ENCODE assay signal across 10 cellular contexts in genomic region chr2:54015809-54016703, GRCh38. TPM values are rescaled to one million over a fixed set of nuclear protein-coding genes. Genes with fewer than 3 reads are reported as not detected.
DNase-seq lines count a peak whose midpoint lies in the region; ATAC-seq lines count a peak whose summit lies in the region.
"Had no signal": no experiment of that assay in that cellular context is flagged by ENCODE, and none has a peak within 500 bp of the region (broad histone marks: within the 10 kb centered on the region; RNA-seq: fewer than 3 reads in every experiment).

No MANE protein-coding gene starts in this region.

- ATAC-seq in HG02852 (IDR thresholded peaks at IDR 0.05; ENCODE audit: unreplicated experiment) (no peak), GM21619 (IDR thresholded peaks at IDR 0.05; ENCODE audit: unreplicated experiment) (no peak)

- peaks cover 21% of the 10 kb centered on the region for H3F3A ChIP-seq in GM23248 (ENCODE audit: insufficient read depth)

- no peak overlapping the region for H3K23ac ChIP-seq in mesenchymal stem cell (ENCODE audit: low read length in 2 of 2)

- H3K27ac ChIP-seq in ACC112 (ENCODE audit: low read depth, low read length) (peak overlapping the region; percentile 41), GM23248 (peak overlapping the region; percentile 74), mesenchymal stem cell (ENCODE audit: low read length, poor library complexity, severe bottlenecking) (no peak overlapping the region)

- no peaks in the 10 kb centered on the region for H3K9me2 ChIP-seq in GM23248 (ENCODE audit: insufficient read depth)

- H3K36me3 ChIP-seq in ACC112 (ENCODE audit: insufficient read depth, low read length) (peaks cover 4% of the 10 kb centered on the region), GM23248 (ENCODE audit: low read depth) (peaks cover 6% of the 10 kb centered on the region; the same call in 1 of the 2 replicates), mesenchymal stem cell (ENCODE audit: control insufficient read depth in 1 of 2, insufficient read depth in 2 of 2, low read depth in 1 of 2, low read length in 2 of 2) (no peaks in the 10 kb centered on the region)

- H3K4ac ChIP-seq in mesenchymal stem cell (ENCODE audit: low read depth in 1 of 2, low read length in 2 of 2) = no peak overlapping the region

- peak overlapping the region; percentile 46 for H3K4me2 ChIP-seq in GM23248 (ENCODE audit: unreplicated experiment)
- H3K4me2 ChIP-seq in mesenchymal stem cell (ENCODE audit: low read length, poor library complexity, severe bottlenecking) = no peak overlapping the region

- H2BK12ac ChIP-seq in mesenchymal stem cell (ENCODE audit: low read length in 2 of 2) = no peak overlapping the region

- H3K18ac ChIP-seq in mesenchymal stem cell (ENCODE audit: low read depth in 1 of 2, low read length in 2 of 2) = peak overlapping the region in 1 of 2 experiments; percentile 19

- no peak overlapping the region for H3K14ac ChIP-seq in mesenchymal stem cell (ENCODE audit: low read length in 2 of 2)

- H3K9ac ChIP-seq in GM23248 (peak overlapping the region; percentile 11; the same call in 1 of the 2 replicates), mesenchymal stem cell (ENCODE audit: low read length) (peak overlapping the region; percentile 59)

- H2AFZ ChIP-seq in ACC112 (ENCODE audit: low read length, unreplicated experiment) (no peak overlapping the region), GM23248 (no peak overlapping the region; the same call in 1 of the 2 replicates), mesenchymal stem cell (ENCODE audit: low read depth, low read length) (no peak overlapping the region)

- no peak overlapping the region for H2BK5ac ChIP-seq in mesenchymal stem cell (ENCODE audit: low read depth, low read length, poor library complexity, severe bottlenecking)

- H3K9me3 ChIP-seq in GM23248 (ENCODE audit: low read depth) (no peaks in the 10 kb centered on the region), mesenchymal stem cell (ENCODE audit: control insufficient read depth, low read length) (peaks cover 3% of the 10 kb centered on the region)

- H4K20me1 ChIP-seq in GM23248 (ENCODE audit: insufficient read depth) = no peaks in the 10 kb centered on the region

- WGBS in GM23248 (ENCODE audit: low coverage in 1 of 2, low lambda C conversion rate in 2 of 2, missing lambda C conversion rate in 2 of 2), 2 experiments = 0 to 3% methylated on average over 1 of the region's 1 CpG
- whole genome bisulfite sequencing in mesenchymal stem cell = 7% methylated on average over 1 of the region's 1 CpG

- H3K4me1 ChIP-seq in ACC112 (ENCODE audit: control insufficient read depth, insufficient read depth, low read length, unreplicated experiment) (peaks cover 9% of the 10 kb centered on the region), GM23248 (ENCODE audit: insufficient read depth) (peaks cover 17% of the 10 kb centered on the region), mesenchymal stem cell (ENCODE audit: control insufficient read depth, insufficient read depth, low read depth, low read length) (peaks cover 8% of the 10 kb centered on the region)

- no peak overlapping the region for H4K91ac ChIP-seq in mesenchymal stem cell (ENCODE audit: low read length)

- in situ Hi-C loops in GM23248 (cut with MboI) = no loop called here

- H3K79me2 ChIP-seq in ACC112 (ENCODE audit: control insufficient read depth, insufficient read depth, low read length, unreplicated experiment) (no peaks in the 10 kb centered on the region), GM23248 (ENCODE audit: insufficient read depth) (no peaks in the 10 kb centered on the region; the same call in 1 of the 2 replicates)

- H2BK15ac ChIP-seq in mesenchymal stem cell (ENCODE audit: low read depth, poor library complexity, severe bottlenecking) = no peak overlapping the region

- H2BK120ac ChIP-seq in mesenchymal stem cell (ENCODE audit: low read depth, low read length) = peak overlapping the region; percentile 34

- no peak overlapping the region for H3K4me3 ChIP-seq in ACC112 (ENCODE audit: low read depth, low read length)
- no peak overlapping the region; the same call in 1 of the 2 replicates for H3K4me3 ChIP-seq in GM23248
- no peak overlapping the region for H3K4me3 ChIP-seq in mesenchymal stem cell (ENCODE audit: insufficient read depth in 1 of 2, low read depth in 1 of 2, low read length in 2 of 2)

- no peaks in the 10 kb centered on the region for H3K27me3 ChIP-seq in ACC112 (ENCODE audit: insufficient read depth, low read length)
- H3K27me3 ChIP-seq in GM23248 (replicated peaks; ENCODE audit: insufficient read depth) = no peaks in the 10 kb centered on the region
- no peaks in the 10 kb centered on the region for H3K27me3 ChIP-seq in mesenchymal stem cell (ENCODE audit: control insufficient read depth in 1 of 2, insufficient read depth in 1 of 2, low read length in 2 of 2)

- no peak overlapping the region for H2AK5ac ChIP-seq in mesenchymal stem cell (ENCODE audit: low read length, severe bottlenecking)

- peak; percentile 93 for DNase-seq in GM23248
- peak; percentile 5 for DNase-seq in brain pericyte (ENCODE audit: low read depth, low spot score)
- DNase-seq in mesenchymal stem cell = peak; percentile 78
- no peak for DNase-seq in D341Med (ENCODE audit: low spot score)
- no peak for DNase-seq in superior temporal gyrus (ENCODE audit: extremely low spot score)
- DNase-seq: Calu3, NCI-H1930 had no signal

- no peak overlapping the region for H4K8ac ChIP-seq in mesenchymal stem cell (ENCODE audit: low read length)

- no peaks in the 10 kb centered on the region for H3K79me1 ChIP-seq in mesenchymal stem cell (replicated peaks; ENCODE audit: low read length, poor library complexity, severe bottlenecking)

RNA-seq across cellular contexts. Expression of gene PSME4, which starts 45.3 kb away (rescaled TPM):
- 29.3 and 40.1 TPM in 2 replicates for total RNA-seq in GM23248 (2014; rRNA removed; shearing (Covaris generic))
- 13.7 and 16.2 TPM in 2 replicates for polyA plus RNA-seq in GM23248 (2016; fragmentation: Nextera tagmentation; extraction: Ambion mirVana)
- 27.0 TPM for polyA plus RNA-seq in mesenchymal stem cell (2013, experiment 1 of 2)
- 26.9 TPM for polyA plus RNA-seq in mesenchymal stem cell (2013, experiment 2 of 2)

Comparison
In these comparisons a context has a peak if more than half of its experiments do, and no peak if none do; other contexts are left out.
1. DNase-seq: peak in GM23248 (single experiment), brain pericyte (single experiment) and mesenchymal stem cell (single experiment); none in D341Med (single experiment) and superior temporal gyrus (single experiment).